8 cellular contexts compared by ENCODE assay signal in the genomic region with DNA sequence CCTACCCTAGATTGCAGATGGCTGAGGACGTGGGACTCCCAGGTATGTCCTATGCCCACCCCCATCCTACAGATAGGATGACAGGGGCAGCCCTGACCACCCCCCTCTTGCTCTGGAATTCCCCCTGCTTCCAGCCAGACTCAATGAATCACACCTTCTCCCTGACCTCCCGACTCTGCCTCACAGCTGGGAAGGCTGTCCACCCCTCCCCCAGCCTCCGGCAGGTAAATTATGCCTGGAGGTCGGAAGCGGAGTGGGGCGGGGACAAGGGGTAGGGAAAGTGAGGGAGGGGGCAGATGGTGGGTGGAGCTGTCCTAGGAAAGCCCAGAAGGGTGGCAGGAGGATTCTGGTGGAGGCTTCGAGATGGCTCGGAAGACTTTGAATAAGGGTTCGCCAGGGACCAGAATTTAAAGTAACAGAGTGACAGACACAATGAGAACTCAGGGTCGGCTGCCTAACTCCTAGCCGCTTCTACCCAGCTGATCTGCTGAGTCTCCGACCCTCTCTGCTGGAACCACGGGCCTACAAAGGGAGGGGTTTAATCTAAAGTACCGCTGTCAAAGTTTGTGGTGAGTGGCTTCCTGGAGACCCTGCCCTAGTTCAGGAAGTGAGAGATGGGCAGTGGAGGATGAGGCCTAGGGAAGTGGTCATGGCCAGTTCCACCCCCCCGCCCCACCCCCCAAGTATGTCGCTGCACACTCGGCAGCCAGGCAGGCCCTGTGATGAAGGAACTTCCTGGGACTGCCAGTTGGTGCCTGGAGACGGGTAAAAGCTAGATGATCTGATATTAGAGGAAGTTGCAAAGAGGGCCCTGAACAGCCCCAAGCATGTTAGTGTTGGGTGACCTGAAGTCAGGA. TPM values are rescaled to one million over a fixed set of nuclear protein-coding genes. Genes with fewer than 3 reads are reported as not detected.
DNase-seq lines count a peak whose midpoint lies in the region; ATAC-seq lines count a peak whose summit lies in the region.

No MANE protein-coding gene starts in this region.

- DNase-seq in epithelial cell of prostate (ENCODE audit: low read depth, low spot score), result peak; percentile 62
- DNase-seq in naive thymus-derived CD8-positive, alpha-beta T cell, result peak in 1 of 10 donors; percentile 43
- DNase-seq in effector CD8-positive, alpha-beta T cell (lab: John Stamatoyannopoulos, UW), result no peak

- peaks cover 54% of the 10 kb centered on the region for H3K4me1 Mint-ChIP-seq in T-helper 1 cell treated with Interleukin-12 subunit alpha and Interleukin-12 subunit beta and Interleukin-4 antibody, amounts not matched to agents 30 μg/mL and 1 μg/mL, for 36 hours (ENCODE audit: low read depth)
- peaks cover 13 to 78% (median 37%) of the 10 kb centered on the region in 4 donors for H3K4me1 Mint-ChIP-seq in naive thymus-derived CD8-positive, alpha-beta T cell

- peaks cover 32% of the 10 kb centered on the region for H3K27me3 Mint-ChIP-seq in T-helper 1 cell treated with Interleukin-12 subunit alpha and Interleukin-12 subunit beta and Interleukin-4 antibody, amounts not matched to agents 30 μg/mL and 1 μg/mL, for 36 hours (ENCODE audit: low read depth)
- H3K27me3 Mint-ChIP-seq in naive thymus-derived CD8-positive, alpha-beta T cell, result peaks cover 6 to 48% (median 32%) of the 10 kb centered on the region in 5 donors

- ATAC-seq in HG03354 (IDR thresholded peaks at IDR 0.05; ENCODE audit: poor library complexity, severe bottlenecking, unreplicated experiment) (peak; percentile 54), HG03342 (IDR thresholded peaks at IDR 0.05; ENCODE audit: unreplicated experiment) (no peak), GM21529 (IDR thresholded peaks at IDR 0.05; ENCODE audit: unreplicated experiment) (no peak), HG03135 (IDR thresholded peaks at IDR 0.05; ENCODE audit: unreplicated experiment) (no peak)
- ATAC-seq in naive thymus-derived CD8-positive, alpha-beta T cell, result peak; percentile 39 to 46

- peaks cover 35% of the 10 kb centered on the region for H3K36me3 Mint-ChIP-seq in T-helper 1 cell treated with Interleukin-12 subunit alpha and Interleukin-12 subunit beta and Interleukin-4 antibody, amounts not matched to agents 30 μg/mL and 1 μg/mL, for 36 hours (ENCODE audit: low read depth)
- peaks cover 0 to 10% (median 2%) of the 10 kb centered on the region in 3 donors for H3K36me3 Mint-ChIP-seq in naive thymus-derived CD8-positive, alpha-beta T cell

- POLR2A ChIA-PET in naive thymus-derived CD8-positive, alpha-beta T cell (lab: Charles Lee), result no interaction called here

- H3K9me3 Mint-ChIP-seq in T-helper 1 cell treated with Interleukin-12 subunit alpha and Interleukin-12 subunit beta and Interleukin-4 antibody, amounts not matched to agents 30 μg/mL and 1 μg/mL, for 36 hours, result peaks cover 13% of the 10 kb centered on the region
- peaks cover 8 to 12% (median 8%) of the 10 kb centered on the region in 9 donors for H3K9me3 Mint-ChIP-seq in naive thymus-derived CD8-positive, alpha-beta T cell

- peak overlapping the region; percentile 73 for H3K4me3 Mint-ChIP-seq in T-helper 1 cell treated with Interleukin-12 subunit alpha and Interleukin-12 subunit beta and Interleukin-4 antibody, amounts not matched to agents 30 μg/mL and 1 μg/mL, for 36 hours
- peak overlapping the region in 9 of 10 donors; percentile 27 to 80 (median 59) for H3K4me3 Mint-ChIP-seq in naive thymus-derived CD8-positive, alpha-beta T cell

- H3K27ac ChIP-seq in epithelial cell of prostate, result peak overlapping the region; percentile 93

- peak overlapping the region; percentile 84 for H3K27ac Mint-ChIP-seq in T-helper 1 cell treated with Interleukin-12 subunit alpha and Interleukin-12 subunit beta and Interleukin-4 antibody, amounts not matched to agents 30 μg/mL and 1 μg/mL, for 36 hours
- peak overlapping the region in 6 of 10 donors; percentile 53 to 89 (median 72) for H3K27ac Mint-ChIP-seq in naive thymus-derived CD8-positive, alpha-beta T cell

RNA-seq across cellular contexts. Expression of a gene that starts 4.2 kb away (rescaled TPM):
- 1 to 10 TPM in 1 of 2 experiments, under 1 TPM in 1; 0.55 to 1.4 TPM for total RNA-seq in naive thymus-derived CD8-positive, alpha-beta T cell
- 10 to 100 TPM in 1 of 3 donors, 1 to 10 TPM in 2; 1.2 to 12.2 (median 1.6) TPM for polyA plus RNA-seq in naive thymus-derived CD8-positive, alpha-beta T cell

Comparison
In these comparisons a context has a peak if more than half of its experiments do, and no peak if none do; other contexts are left out.
1. ATAC-seq: peak in HG03354 (single experiment) and naive thymus-derived CD8-positive, alpha-beta T cell (2 of 2); none in HG03342 (single experiment), GM21529 (single experiment) and HG03135 (single experiment).